In genomic region chr11:128506999-128507591, GRCh38 we compare ENCODE assay signal across 8 cellular contexts.
DNase-seq lines count a peak whose midpoint lies in the region; ATAC-seq and TF ChIP-seq lines count a peak whose summit lies in the region.

No MANE protein-coding gene starts in this region.

- peak overlapping the region; percentile 82 for H2BK120ac ChIP-seq in mesenchymal stem cell (ENCODE audit: low read depth, low read length)

- H2BK12ac ChIP-seq in mesenchymal stem cell (ENCODE audit: low read length in 2 of 2), result peak overlapping the region; percentile 29 to 90

- H4K8ac ChIP-seq in mesenchymal stem cell (ENCODE audit: low read length), result peak overlapping the region; percentile 79

- no peaks in the 10 kb centered on the region for H3K9me3 ChIP-seq in SJCRH30 (replicated peaks)
- no peaks in the 10 kb centered on the region for H3K9me3 ChIP-seq in mesenchymal stem cell (ENCODE audit: control insufficient read depth, low read length)
- no peaks in the 10 kb centered on the region for H3K9me3 ChIP-seq in upper lobe of left lung

- H3K27ac ChIP-seq in SJCRH30, result peak overlapping the region; percentile 36
- peak overlapping the region; percentile 85 for H3K27ac ChIP-seq in mesenchymal stem cell (ENCODE audit: low read length, poor library complexity, severe bottlenecking)
- peak overlapping the region; percentile 77 to 98 (median 82) for H3K27ac ChIP-seq in upper lobe of left lung

- peak overlapping the region; percentile 60 for H3K4me2 ChIP-seq in mesenchymal stem cell (ENCODE audit: low read length, poor library complexity, severe bottlenecking)

- DNase-seq in stimulated activated CD4-positive, alpha-beta T cell treated with anti-CD3 and anti-CD28 coated beads, Interleukin-15, amount 100 ng/mL, for 24 hours, result peak; percentile 66
- DNase-seq in stimulated activated CD4-positive, alpha-beta T cell treated with anti-CD3 and anti-CD28 coated beads, Interleukin-12 subunit alpha, Interleukin-12 subunit beta, amount 100 ng/mL, for 4 hours, result no peak
- DNase-seq in SJCRH30, result peak; percentile 66 to 75
- peak; percentile 80 for DNase-seq in dermis blood vessel endothelial cell
- DNase-seq in mesenchymal stem cell, result peak; percentile 96
- peak in 1 of 2 donors; percentile 83 for DNase-seq in upper lobe of left lung
- DNase-seq in stimulated activated CD8-positive, alpha-beta memory T cell treated with anti-CD3 and anti-CD28 coated beads, Interleukin-4, amount 100 ng/mL, for 48 hours, result no peak

- H3K36me3 ChIP-seq in SJCRH30, result peaks cover 2% of the 10 kb centered on the region
- H3K36me3 ChIP-seq in mesenchymal stem cell (ENCODE audit: control insufficient read depth in 1 of 2, insufficient read depth in 2 of 2, low read depth in 1 of 2, low read length in 2 of 2), result peaks cover 13 to 15% of the 10 kb centered on the region in 2 experiments
- peaks cover 0 to 3% (median 0%) of the 10 kb centered on the region in 4 donors for H3K36me3 ChIP-seq in upper lobe of left lung

- TF ChIP-seq EP300 in upper lobe of left lung (IDR thresholded peaks at IDR 0.05), result no peak

- peaks cover 2% of the 10 kb centered on the region for H3K79me1 ChIP-seq in mesenchymal stem cell (replicated peaks; ENCODE audit: low read length, poor library complexity, severe bottlenecking)

- H3K4me1 ChIP-seq in SJCRH30 (peaks cover 31% of the 10 kb centered on the region), mesenchymal stem cell (ENCODE audit: control insufficient read depth, insufficient read depth, low read depth, low read length) (peaks cover 35% of the 10 kb centered on the region), upper lobe of left lung (peaks cover 87 to 94% (median 92%) of the 10 kb centered on the region in 4 donors)

- H3K4ac ChIP-seq in mesenchymal stem cell (ENCODE audit: low read depth in 1 of 2, low read length in 2 of 2), result peak overlapping the region; percentile 43 to 68

- H2BK15ac ChIP-seq in mesenchymal stem cell (ENCODE audit: low read depth, poor library complexity, severe bottlenecking), result peak overlapping the region; percentile 39

- H3K23ac ChIP-seq in mesenchymal stem cell (ENCODE audit: low read length in 2 of 2), result no peak overlapping the region

- H2AK5ac ChIP-seq in mesenchymal stem cell (ENCODE audit: low read length, severe bottlenecking), result peak overlapping the region; percentile 85

- H3K14ac ChIP-seq in mesenchymal stem cell (ENCODE audit: low read length in 2 of 2), result no peak overlapping the region

- H4K91ac ChIP-seq in mesenchymal stem cell (ENCODE audit: low read length), result no peak overlapping the region

- TF ChIP-seq POLR2A in upper lobe of left lung (IDR thresholded peaks at IDR 0.05), result peak in 3 of 4 donors; percentile 37 to 69 (median 66)

- TF ChIP-seq CTCF in upper lobe of left lung (IDR thresholded peaks at IDR 0.05), result no peak

- peak overlapping the region; percentile 73 to 77 for H3K18ac ChIP-seq in mesenchymal stem cell (ENCODE audit: low read depth in 1 of 2, low read length in 2 of 2)

- no peak overlapping the region for H2AFZ ChIP-seq in mesenchymal stem cell (ENCODE audit: low read depth, low read length)

- peak; percentile 92 for ATAC-seq in upper lobe of left lung (ENCODE audit: low FRiP score in 2 of 2)
- no peak for ATAC-seq in GM18870 (IDR thresholded peaks at IDR 0.05; ENCODE audit: unreplicated experiment)

- WGBS in mesenchymal stem cell, result 14% methylated on average over 12 of the region's 12 CpGs
- WGBS in upper lobe of left lung, 2 donors, result 12 to 15% methylated on average over 11 to 12 of the region's 12 CpGs

- peak overlapping the region; percentile 82 for H3K9ac ChIP-seq in mesenchymal stem cell (ENCODE audit: low read length)

- H3K4me3 ChIP-seq in SJCRH30 (peak overlapping the region; percentile 11), mesenchymal stem cell (ENCODE audit: insufficient read depth in 1 of 2, low read depth in 1 of 2, low read length in 2 of 2) (peak overlapping the region in 1 of 2 experiments; percentile 62), upper lobe of left lung (peak overlapping the region in 2 of 4 donors; percentile 29 to 30)

- H2BK5ac ChIP-seq in mesenchymal stem cell (ENCODE audit: low read depth, low read length, poor library complexity, severe bottlenecking), result peak overlapping the region; percentile 24

- H3K27me3 ChIP-seq in SJCRH30, result no peaks in the 10 kb centered on the region
- H3K27me3 ChIP-seq in mesenchymal stem cell (ENCODE audit: control insufficient read depth in 1 of 2, insufficient read depth in 1 of 2, low read length in 2 of 2), result no peaks in the 10 kb centered on the region
- H3K27me3 ChIP-seq in upper lobe of left lung, result no peaks in the 10 kb centered on the region

Comparison
In these comparisons a context has a peak if more than half of its experiments do, and no peak if none do; other contexts are left out.
1. DNase-seq: peak in stimulated activated CD4-positive, alpha-beta T cell treated with anti-CD3 and anti-CD28 coated beads, Interleukin-15, amount 100 ng/mL, for 24 hours (single experiment), SJCRH30 (2 of 2), dermis blood vessel endothelial cell (single experiment) and mesenchymal stem cell (single experiment); none in stimulated activated CD4-positive, alpha-beta T cell treated with anti-CD3 and anti-CD28 coated beads, Interleukin-12 subunit alpha, Interleukin-12 subunit beta, amount 100 ng/mL, for 4 hours (single experiment) and stimulated activated CD8-positive, alpha-beta memory T cell treated with anti-CD3 and anti-CD28 coated beads, Interleukin-4, amount 100 ng/mL, for 48 hours (single experiment).
2. Peak in every context shown above with its lines, with median percentiles within 50 percentile points of each other: H3K27ac ChIP-seq.